ENCODE assay signal across 28 cellular contexts in genomic region chr15:28945626-28946215, GRCh38. TPM values are rescaled to one million over a fixed set of nuclear protein-coding genes. Genes with fewer than 3 reads are reported as not detected.
A peak's percentile ranks its signal among the peaks of the same experiment; 100 is the strongest.
DNase-seq lines count a peak whose midpoint lies in the region; ATAC-seq, FAIRE-seq and TF ChIP-seq lines count a peak whose summit lies in the region.
"Had no signal": no experiment of that assay in that cellular context is flagged by ENCODE, and none has a peak within 500 bp of the region (broad histone marks: within the 10 kb centered on the region; RNA-seq: fewer than 3 reads in every experiment).

No MANE protein-coding gene starts in this region.

- CTCF ChIA-PET in naive thymus-derived CD4-positive, alpha-beta T cell (lab: Charles Lee), result no interaction called here

- no peak overlapping the region for H3K27ac Mint-ChIP-seq in T-helper 2 cell treated with Interferon-gamma antibody and Interleukin-4, amounts not matched to agents 5 μg/mL and 100 μg/mL, for 36 hours
- peak overlapping the region in 8 of 9 donors; percentile 19 to 95 (median 82) for H3K27ac Mint-ChIP-seq in naive thymus-derived CD4-positive, alpha-beta T cell
- H3K27ac Mint-ChIP-seq: memory B cell; stimulated activated naive CD8-positive, alpha-beta T cell treated with anti-CD3 and anti-CD28 coated beads, Interleukin-15, Interleukin-2, amounts not matched to agents 100 ng/mL and 50 ng/mL, for 24 hours had no signal

- peaks cover 16% of the 10 kb centered on the region for H3K36me3 Mint-ChIP-seq in T-helper 2 cell treated with Interferon-gamma antibody and Interleukin-4, amounts not matched to agents 5 μg/mL and 100 μg/mL, for 36 hours (ENCODE audit: low read depth)
- peaks cover 5 to 25% (median 18%) of the 10 kb centered on the region in 5 donors for H3K36me3 Mint-ChIP-seq in naive thymus-derived CD4-positive, alpha-beta T cell
- H3K36me3 Mint-ChIP-seq: memory B cell had no signal

- H3K9me3 Mint-ChIP-seq in T-helper 2 cell treated with Interferon-gamma antibody and Interleukin-4, amounts not matched to agents 5 μg/mL and 100 μg/mL, for 36 hours, result peaks cover 6% of the 10 kb centered on the region
- peaks cover 0 to 4% (median 0%) of the 10 kb centered on the region in 11 donors for H3K9me3 Mint-ChIP-seq in naive thymus-derived CD4-positive, alpha-beta T cell
- H3K9me3 Mint-ChIP-seq: memory B cell; stimulated activated naive CD8-positive, alpha-beta T cell treated with anti-CD3 and anti-CD28 coated beads, Interleukin-15, Interleukin-2, amounts not matched to agents 100 ng/mL and 50 ng/mL, for 24 hours had no signal

- peaks cover 0 to 18% (median 0%) of the 10 kb centered on the region in 3 experiments for H3K36me3 ChIP-seq in naive thymus-derived CD4-positive, alpha-beta T cell (ENCODE audit: control insufficient read depth in 2 of 3, insufficient read depth in 3 of 3, low read length in 3 of 3)
- no peaks in the 10 kb centered on the region for H3K36me3 ChIP-seq in tibial artery
- H3K36me3 ChIP-seq: cardiac muscle cell, vagina had no signal

- intact Hi-C loops in naive thymus-derived CD4-positive, alpha-beta T cell (cut with micrococcal nuclease), result no loop called here
- intact Hi-C loops in tibial artery (cut with DNase I; ENCODE audit: low total_unique reads), result no loop called here

- peak; percentile 50 for DNase-seq in activated effector memory CD4-positive, alpha-beta T cell treated with anti-CD3 and anti-CD28 coated beads, Interleukin-2, amount 50 U/mL, for 16 hours
- no peak for DNase-seq in activated effector memory CD4-positive, alpha-beta T cell treated with Interleukin-2 at 50 U/mL for 16 hours
- no peak for DNase-seq in T-helper 2 cell treated with Interferon-gamma antibody and Interleukin-4, amounts not matched to agents 5 μg/mL and 100 μg/mL, for 36 hours (ENCODE audit: low spot score)
- DNase-seq in naive thymus-derived CD4-positive, alpha-beta T cell, result no peak
- DNase-seq in tibial artery (peak; percentile 16 to 39), T1000 (lab: John Stamatoyannopoulos, UW) (no peak), GM12892 (ENCODE audit: insufficient read length) (no peak)
- DNase-seq: activated CD4-positive, alpha-beta T cell treated with anti-CD3 and anti-CD28 coated beads, Interleukin-2, amount 50 U/mL, for 4 hours; activated CD4-positive, CD25-positive, alpha-beta regulatory T cell; activated naive CD4-positive, alpha-beta T cell; AML-193; KBM-7; MM.1S; NCI-H1417; NCI-H2029 treated with DMSO at 0.1 percent for 48 hours; NCI-H2227 treated with DMSO at 0.1 percent for 48 hours; NCI-H69; SIG-M5; SW 1271 had no signal

- ATAC-seq in naive thymus-derived CD4-positive, alpha-beta T cell, result no peak
- no peak for ATAC-seq in GM18868 (IDR thresholded peaks at IDR 0.05; ENCODE audit: unreplicated experiment)
- ATAC-seq: A549, left lobe of liver had no signal

- no peak for TF ChIP-seq POLR2A in GM12892 (IDR thresholded peaks at IDR 0.05; ENCODE audit: low read depth, low read length)

- H3K27me3 ChIP-seq in naive thymus-derived CD4-positive, alpha-beta T cell (ENCODE audit: control insufficient read depth in 2 of 2, insufficient read depth in 2 of 2, low read length in 2 of 2), result no peaks in the 10 kb centered on the region
- H3K27me3 ChIP-seq in tibial artery, result no peaks in the 10 kb centered on the region
- H3K27me3 ChIP-seq: cardiac muscle cell, vagina had no signal

- POLR2A ChIA-PET in naive thymus-derived CD4-positive, alpha-beta T cell (lab: Charles Lee), result no interaction called here

- no peaks in the 10 kb centered on the region for H3K9me3 ChIP-seq in naive thymus-derived CD4-positive, alpha-beta T cell (ENCODE audit: control insufficient read depth in 2 of 3, low read length in 3 of 3)
- no peaks in the 10 kb centered on the region for H3K9me3 ChIP-seq in tibial artery
- H3K9me3 ChIP-seq: A549, vagina had no signal

- FAIRE-seq in GM12892 (lab: Jason Lieb, UNC), result no peak
- FAIRE-seq: A549, endometrium, frontal cortex had no signal

- H3K4me1 Mint-ChIP-seq in T-helper 2 cell treated with Interferon-gamma antibody and Interleukin-4, amounts not matched to agents 5 μg/mL and 100 μg/mL, for 36 hours (ENCODE audit: low read depth), result peaks cover 36% of the 10 kb centered on the region
- peaks cover 29 to 97% (median 85%) of the 10 kb centered on the region in 7 donors for H3K4me1 Mint-ChIP-seq in naive thymus-derived CD4-positive, alpha-beta T cell

- peaks cover 35 to 79% of the 10 kb centered on the region in 2 donors for H3K4me1 ChIP-seq in naive thymus-derived CD4-positive, alpha-beta T cell (ENCODE audit: control insufficient read depth in 2 of 2, insufficient read depth in 2 of 2, low read length in 2 of 2)
- H3K4me1 ChIP-seq in tibial artery, result no peaks in the 10 kb centered on the region
- H3K4me1 ChIP-seq: A549, vagina had no signal

- no peak overlapping the region for H3K4me3 ChIP-seq in naive thymus-derived CD4-positive, alpha-beta T cell (ENCODE audit: low read length)
- no peak overlapping the region for H3K4me3 ChIP-seq in tibial artery
- H3K4me3 ChIP-seq: A549, cardiac muscle cell, vagina had no signal

- TF ChIP-seq CTCF in tibial artery (IDR thresholded peaks at IDR 0.05), result no peak

- peak overlapping the region; percentile 21 for H3K4me3 Mint-ChIP-seq in T-helper 2 cell treated with Interferon-gamma antibody and Interleukin-4, amounts not matched to agents 5 μg/mL and 100 μg/mL, for 36 hours
- H3K4me3 Mint-ChIP-seq in naive thymus-derived CD4-positive, alpha-beta T cell, result peak overlapping the region in 7 of 10 donors; percentile 4 to 89 (median 49)
- H3K4me3 Mint-ChIP-seq: memory B cell; stimulated activated naive CD8-positive, alpha-beta T cell treated with anti-CD3 and anti-CD28 coated beads, Interleukin-15, Interleukin-2, amounts not matched to agents 100 ng/mL and 50 ng/mL, for 24 hours had no signal

- peaks cover 10% of the 10 kb centered on the region for H3K27me3 Mint-ChIP-seq in T-helper 2 cell treated with Interferon-gamma antibody and Interleukin-4, amounts not matched to agents 5 μg/mL and 100 μg/mL, for 36 hours (ENCODE audit: low read depth)
- peaks cover 0 to 6% (median 0%) of the 10 kb centered on the region in 5 donors for H3K27me3 Mint-ChIP-seq in naive thymus-derived CD4-positive, alpha-beta T cell
- H3K27me3 Mint-ChIP-seq: stimulated activated naive CD8-positive, alpha-beta T cell treated with anti-CD3 and anti-CD28 coated beads, Interleukin-15, Interleukin-2, amounts not matched to agents 100 ng/mL and 50 ng/mL, for 24 hours had no signal

- H3K27ac ChIP-seq in naive thymus-derived CD4-positive, alpha-beta T cell (ENCODE audit: low read depth, low read length), result no peak overlapping the region
- H3K27ac ChIP-seq in tibial artery, result no peak overlapping the region
- H3K27ac ChIP-seq: A549, cardiac muscle cell, vagina had no signal

RNA-seq across cellular contexts. Expression of gene APBA2, which starts 59.9 kb away (rescaled TPM):
- total RNA-seq in naive thymus-derived CD4-positive, alpha-beta T cell, result 100 to 1,000 TPM in 3 of 5 experiments, 10 to 100 TPM in 1, 1 to 10 TPM in 1; 7.7 to 139 (median 110) TPM
- 100 to 1,000 TPM in 1 of 2 donors, 10 to 100 TPM in 1; 59.7 to 113 TPM for polyA plus RNA-seq in naive thymus-derived CD4-positive, alpha-beta T cell
- polyA plus RNA-seq in GM12892 (2012; ENCODE audit: missing spikeins), result not detected

Comparison
In these comparisons a context has a peak if more than half of its experiments do, and no peak if none do; other contexts are left out.
1. DNase-seq: peak in activated effector memory CD4-positive, alpha-beta T cell treated with anti-CD3 and anti-CD28 coated beads, Interleukin-2, amount 50 U/mL, for 16 hours (single experiment) and tibial artery (2 of 2); none in activated effector memory CD4-positive, alpha-beta T cell treated with Interleukin-2 at 50 U/mL for 16 hours (single experiment), T-helper 2 cell treated with Interferon-gamma antibody and Interleukin-4, amounts not matched to agents 5 μg/mL and 100 μg/mL, for 36 hours (single experiment), naive thymus-derived CD4-positive, alpha-beta T cell (0 of 9), T1000 (single experiment) and GM12892 (single experiment).